ENCODE assay signal across 1 cellular context in genomic region chr1:15972409-15972808, GRCh38.
TF ChIP-seq lines count a peak whose summit lies in the region.

No MANE protein-coding gene starts in this region.

TF ChIP-seq in IMR-90, 13 proteins besides CTCF, POLR2A, EP300 and RAD21:
- TF ChIP-seq FOS (IDR thresholded peaks at IDR 0.05; ENCODE audit: low read depth, low read length): no peak
- no peak for TF ChIP-seq USF2 (IDR thresholded peaks at IDR 0.05; ENCODE audit: low read depth, low read length)
- TF ChIP-seq RCOR1 (IDR thresholded peaks at IDR 0.05; ENCODE audit: insufficient replicate concordance, low read length): no peak
- TF ChIP-seq RFX5 (IDR thresholded peaks at IDR 0.05; ENCODE audit: low read depth, low read length): no peak
- TF ChIP-seq NFE2L2 (IDR thresholded peaks at IDR 0.05; ENCODE audit: low read depth, low read length): no peak
- TF ChIP-seq MAFK (IDR thresholded peaks at IDR 0.05; ENCODE audit: low read depth, low read length): no peak
- TF ChIP-seq SMC3 (IDR thresholded peaks at IDR 0.05; ENCODE audit: low read depth, low read length): no peak
- no peak for TF ChIP-seq BHLHE40 (IDR thresholded peaks at IDR 0.05; ENCODE audit: low read depth, low read length)
- no peak for TF ChIP-seq MXI1 (IDR thresholded peaks at IDR 0.05; ENCODE audit: borderline replicate concordance, low read depth, low read length)
- TF ChIP-seq CEBPB (IDR thresholded peaks at IDR 0.05; ENCODE audit: low read depth, low read length): no peak
- no peak for TF ChIP-seq CHD1 (IDR thresholded peaks at IDR 0.05; ENCODE audit: low read depth, low read length)
- no peak for TF ChIP-seq ELK1 (IDR thresholded peaks at IDR 0.05; ENCODE audit: borderline replicate concordance, low read depth, low read length)
- no peak for TF ChIP-seq MAZ (IDR thresholded peaks at IDR 0.05; ENCODE audit: borderline replicate concordance, low read depth, low read length)
